Comparison of ENCODE assay signal across 14 cellular contexts in genomic region chr2:120568089-120568974, GRCh38.
"Had no signal": no experiment of that assay in that cellular context is flagged by ENCODE, and none has a peak within 500 bp of the region (broad histone marks: within the 10 kb centered on the region; RNA-seq: fewer than 3 reads in every experiment).

No MANE protein-coding gene starts in this region.

- DNase-seq: activated B cell treated with CpG ODN at 0.5 μM for 24 hours; activated CD4-positive, alpha-beta T cell treated with anti-CD3 and anti-CD28 coated beads, Interleukin-2, amount 10 ng/mL, durations not matched to agents 24 days and 14 days; activated CD8-positive, alpha-beta memory T cell treated with anti-CD3 and anti-CD28 coated beads, Interleukin-2, amount 50 U/mL, for 4 hours; activated CD8-positive, alpha-beta T cell treated with anti-CD3 and anti-CD28 coated beads, Interleukin-2, amount 10 ng/mL, durations not matched to agents 7 days and 5 days; activated naive CD8-positive, alpha-beta T cell treated with anti-CD3 and anti-CD28 coated beads, Interleukin-2, amount 10 ng/mL, durations not matched to agents 7 days and 5 days; anterior cingulate cortex; erythroblast; heart right ventricle; mammary epithelial cell; pancreas; stimulated activated CD4-positive, alpha-beta T cell treated with anti-CD3 and anti-CD28 coated beads, Interleukin-1b, Interleukin-23, amount 100 ng/mL, for 48 hours had no signal

- H3K9me3 ChIP-seq: gastroesophageal sphincter, heart right ventricle, pancreas, tibial nerve, vagina had no signal

- H3K4me1 ChIP-seq: vagina had no signal

- H3K36me3 ChIP-seq: gastroesophageal sphincter, heart right ventricle, pancreas, tibial nerve, vagina had no signal

- H3K4me3 ChIP-seq: gastroesophageal sphincter, heart right ventricle, pancreas, tibial nerve, vagina had no signal

- ATAC-seq: activated CD8-positive, alpha-beta T cell treated with anti-CD3 and anti-CD28 coated beads, Interleukin-2, amount 10 ng/mL, durations not matched to agents 7 days and 5 days; gastroesophageal sphincter; heart right ventricle; pancreas had no signal

- H3K27me3 ChIP-seq: gastroesophageal sphincter, heart right ventricle, pancreas, tibial nerve, vagina had no signal
